ENCODE assay signal across 15 cellular contexts in the genomic region with DNA sequence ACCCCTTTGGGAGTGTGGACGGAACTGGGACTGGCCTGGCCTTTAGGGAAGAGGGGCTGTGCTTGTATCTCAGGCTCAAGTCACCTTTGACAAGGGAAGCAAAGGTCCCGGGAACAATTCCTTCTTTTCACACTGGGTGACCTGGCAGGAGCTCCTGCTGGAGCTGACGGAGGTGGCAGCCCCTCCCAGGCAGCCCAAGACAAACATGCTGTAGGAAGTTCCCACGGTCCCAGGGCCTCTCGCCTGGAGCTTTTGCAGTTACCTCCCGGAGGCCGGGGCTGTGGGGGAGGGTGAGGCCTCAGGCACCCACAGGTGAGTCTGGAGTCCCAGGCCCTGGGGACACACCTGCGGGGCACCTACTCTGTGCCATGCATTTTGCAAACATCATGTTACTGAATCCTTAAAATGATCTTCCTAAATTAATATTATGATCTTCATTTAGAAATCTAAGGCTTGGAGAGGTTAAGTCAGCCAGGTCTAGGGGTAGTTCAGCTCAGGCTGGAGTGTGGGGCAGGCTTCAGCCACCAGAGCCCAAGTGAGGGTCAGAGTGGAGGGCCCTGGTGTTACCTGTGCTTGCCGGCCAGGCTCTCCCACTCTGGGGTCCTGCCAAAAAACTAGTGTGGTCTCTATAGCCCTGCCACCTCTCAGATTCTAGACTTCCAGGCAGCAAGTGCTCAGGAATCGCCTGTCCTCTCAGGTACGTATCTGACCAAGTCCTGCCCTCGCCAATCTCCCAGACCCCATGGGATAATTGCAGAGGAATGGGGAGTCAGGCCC. TPM values are rescaled to one million over a fixed set of nuclear protein-coding genes. Genes with fewer than 3 reads are reported as not detected.
A peak's percentile ranks its signal among the peaks of the same experiment; 100 is the strongest.
DNase-seq lines count a peak whose midpoint lies in the region; ATAC-seq and TF ChIP-seq lines count a peak whose summit lies in the region.
"Had no signal": no experiment of that assay in that cellular context is flagged by ENCODE, and none has a peak within 500 bp of the region (broad histone marks: within the 10 kb centered on the region; RNA-seq: fewer than 3 reads in every experiment).

No MANE protein-coding gene starts in this region.

- peak; percentile 99 for TF ChIP-seq EP300 in Ishikawa (IDR thresholded peaks at IDR 0.05; ENCODE audit: borderline replicate concordance)
- TF ChIP-seq EP300 in ovary (IDR thresholded peaks at IDR 0.05), result no peak

- H3K36me3 ChIP-seq in ovary, result no peaks in the 10 kb centered on the region
- H3K36me3 ChIP-seq: esophagus muscularis mucosa, heart left ventricle, sigmoid colon had no signal

- H3K4me1 ChIP-seq in ovary (ENCODE audit: insufficient read depth), result no peaks in the 10 kb centered on the region
- H3K4me1 ChIP-seq: sigmoid colon had no signal

- no peaks in the 10 kb centered on the region for H3K27me3 ChIP-seq in ovary
- H3K27me3 ChIP-seq: heart left ventricle, sigmoid colon had no signal

- peaks cover 4% of the 10 kb centered on the region for H3K9me3 Mint-ChIP-seq in stimulated activated memory B cell treated with anti-CD40 and anti-IgM and Interleukin-4, amounts not matched to agents 10 μg/mL and 1 μg/mL and 100 μg/mL, for 72 hours
- H3K9me3 Mint-ChIP-seq: activated CD4-positive, alpha-beta memory T cell treated with anti-CD3 and anti-CD28 coated beads, Interleukin-2, amount 10 ng/mL, durations not matched to agents 7 days and 5 days; IgD-negative memory B cell had no signal

- peaks cover 14% of the 10 kb centered on the region for H3K27me3 Mint-ChIP-seq in stimulated activated memory B cell treated with anti-CD40 and anti-IgM and Interleukin-4, amounts not matched to agents 10 μg/mL and 1 μg/mL and 100 μg/mL, for 72 hours
- H3K27me3 Mint-ChIP-seq: IgD-negative memory B cell had no signal

- no peaks in the 10 kb centered on the region for H3K9me3 ChIP-seq in ovary
- H3K9me3 ChIP-seq: sigmoid colon, SK-N-SH had no signal

- intact Hi-C loops in ovary (cut with DNase I), result no loop called here

- TF ChIP-seq RAD21 in Ishikawa (IDR thresholded peaks at IDR 0.05; ENCODE audit: low read depth), result 0 out of 2 replicates have a peak, but pooled peaks have one; percentile 10

- no peak overlapping the region for H3K4me3 Mint-ChIP-seq in stimulated activated memory B cell treated with anti-CD40 and anti-IgM and Interleukin-4, amounts not matched to agents 10 μg/mL and 1 μg/mL and 100 μg/mL, for 72 hours
- H3K4me3 Mint-ChIP-seq: activated CD4-positive, alpha-beta memory T cell treated with anti-CD3 and anti-CD28 coated beads, Interleukin-2, amount 10 ng/mL, durations not matched to agents 7 days and 5 days had no signal

- peaks cover 17% of the 10 kb centered on the region for H3K4me1 Mint-ChIP-seq in stimulated activated memory B cell treated with anti-CD40 and anti-IgM and Interleukin-4, amounts not matched to agents 10 μg/mL and 1 μg/mL and 100 μg/mL, for 72 hours
- H3K4me1 Mint-ChIP-seq: activated CD4-positive, alpha-beta memory T cell treated with anti-CD3 and anti-CD28 coated beads, Interleukin-2, amount 10 ng/mL, durations not matched to agents 7 days and 5 days had no signal

- no peak for TF ChIP-seq POLR2A in ovary (IDR thresholded peaks at IDR 0.05)

- TF ChIP-seq CTCF in ovary (IDR thresholded peaks at IDR 0.05), result no peak

- H3K36me3 Mint-ChIP-seq in stimulated activated memory B cell treated with anti-CD40 and anti-IgM and Interleukin-4, amounts not matched to agents 10 μg/mL and 1 μg/mL and 100 μg/mL, for 72 hours, result no peaks in the 10 kb centered on the region
- H3K36me3 Mint-ChIP-seq: IgD-negative memory B cell had no signal

- peak; percentile 5 for ATAC-seq in left lobe of liver
- ATAC-seq in stimulated activated memory B cell treated with anti-CD40 and anti-IgM and Interleukin-4, amounts not matched to agents 10 μg/mL and 1 μg/mL and 100 μg/mL, for 72 hours, result no peak

- DNase-seq in astrocyte of the hippocampus (ENCODE audit: low read depth, low spot score) (peak; percentile 25), left lobe of liver (ENCODE audit: low spot score) (no peak), medulla oblongata (ENCODE audit: extremely low spot score) (no peak), ovary (no peak)
- DNase-seq in activated naive CD4-positive, alpha-beta T cell (lab: John Stamatoyannopoulos, UW), result no peak
- DNase-seq: activated CD4-positive, alpha-beta memory T cell treated with anti-CD3 and anti-CD28 coated beads, Interleukin-2, amount 10 ng/mL, durations not matched to agents 7 days and 5 days; amniotic stem cell; C1 segment of cervical spinal cord; sigmoid colon; SK-N-SH had no signal

- H3K27ac ChIP-seq in ovary, result no peak overlapping the region
- H3K27ac ChIP-seq: esophagus muscularis mucosa, sigmoid colon had no signal

- WGBS in ovary, 3 donors, result 60 to 63% (median 61%) methylated on average over 12 of the region's 12 CpGs

- peak overlapping the region; percentile 81 for H3K27ac Mint-ChIP-seq in stimulated activated memory B cell treated with anti-CD40 and anti-IgM and Interleukin-4, amounts not matched to agents 10 μg/mL and 1 μg/mL and 100 μg/mL, for 72 hours
- H3K27ac Mint-ChIP-seq: activated CD4-positive, alpha-beta memory T cell treated with anti-CD3 and anti-CD28 coated beads, Interleukin-2, amount 10 ng/mL, durations not matched to agents 7 days and 5 days had no signal

- H3K4me3 ChIP-seq in ovary, result no peak overlapping the region
- H3K4me3 ChIP-seq: esophagus muscularis mucosa, heart left ventricle, sigmoid colon had no signal

TF ChIP-seq in Ishikawa, 13 proteins besides CTCF, POLR2A, EP300 and RAD21:
- peak; percentile 33; the same call in 1 of the 2 replicates for TF ChIP-seq EGR1 (IDR thresholded peaks at IDR 0.05)
- TF ChIP-seq, protein P1, sequence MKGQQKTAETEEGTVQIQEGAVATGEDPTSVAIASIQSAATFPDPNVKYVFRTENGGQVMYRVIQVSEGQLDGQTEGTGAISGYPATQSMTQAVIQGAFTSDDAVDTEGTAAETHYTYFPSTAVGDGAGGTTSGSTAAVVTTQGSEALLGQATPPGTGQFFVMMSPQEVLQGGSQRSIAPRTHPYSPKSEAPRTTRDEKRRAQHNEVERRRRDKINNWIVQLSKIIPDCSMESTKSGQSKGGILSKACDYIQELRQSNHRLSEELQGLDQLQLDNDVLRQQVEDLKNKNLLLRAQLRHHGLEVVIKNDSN (IDR thresholded peaks at IDR 0.05), result no peak; the same call in 1 of the 2 replicates
- TF ChIP-seq ZBTB7A (IDR thresholded peaks at IDR 0.05; ENCODE audit: low read depth), result 0 out of 2 replicates have a peak, but pooled peaks have one; percentile 2
- peak; percentile 96 for TF ChIP-seq NFIC (IDR thresholded peaks at IDR 0.05)
- TF ChIP-seq, protein P2, sequence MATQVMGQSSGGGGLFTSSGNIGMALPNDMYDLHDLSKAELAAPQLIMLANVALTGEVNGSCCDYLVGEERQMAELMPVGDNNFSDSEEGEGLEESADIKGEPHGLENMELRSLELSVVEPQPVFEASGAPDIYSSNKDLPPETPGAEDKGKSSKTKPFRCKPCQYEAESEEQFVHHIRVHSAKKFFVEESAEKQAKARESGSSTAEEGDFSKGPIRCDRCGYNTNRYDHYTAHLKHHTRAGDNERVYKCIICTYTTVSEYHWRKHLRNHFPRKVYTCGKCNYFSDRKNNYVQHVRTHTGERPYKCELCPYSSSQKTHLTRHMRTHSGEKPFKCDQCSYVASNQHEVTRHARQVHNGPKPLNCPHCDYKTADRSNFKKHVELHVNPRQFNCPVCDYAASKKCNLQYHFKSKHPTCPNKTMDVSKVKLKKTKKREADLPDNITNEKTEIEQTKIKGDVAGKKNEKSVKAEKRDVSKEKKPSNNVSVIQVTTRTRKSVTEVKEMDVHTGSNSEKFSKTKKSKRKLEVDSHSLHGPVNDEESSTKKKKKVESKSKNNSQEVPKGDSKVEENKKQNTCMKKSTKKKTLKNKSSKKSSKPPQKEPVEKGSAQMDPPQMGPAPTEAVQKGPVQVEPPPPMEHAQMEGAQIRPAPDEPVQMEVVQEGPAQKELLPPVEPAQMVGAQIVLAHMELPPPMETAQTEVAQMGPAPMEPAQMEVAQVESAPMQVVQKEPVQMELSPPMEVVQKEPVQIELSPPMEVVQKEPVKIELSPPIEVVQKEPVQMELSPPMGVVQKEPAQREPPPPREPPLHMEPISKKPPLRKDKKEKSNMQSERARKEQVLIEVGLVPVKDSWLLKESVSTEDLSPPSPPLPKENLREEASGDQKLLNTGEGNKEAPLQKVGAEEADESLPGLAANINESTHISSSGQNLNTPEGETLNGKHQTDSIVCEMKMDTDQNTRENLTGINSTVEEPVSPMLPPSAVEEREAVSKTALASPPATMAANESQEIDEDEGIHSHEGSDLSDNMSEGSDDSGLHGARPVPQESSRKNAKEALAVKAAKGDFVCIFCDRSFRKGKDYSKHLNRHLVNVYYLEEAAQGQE (IDR thresholded peaks at IDR 0.05; ENCODE audit: low read depth), result no peak
- peak; percentile 99 for TF ChIP-seq TCF12 (IDR thresholded peaks at IDR 0.05; ENCODE audit: low read depth)
- TF ChIP-seq, protein P3, sequence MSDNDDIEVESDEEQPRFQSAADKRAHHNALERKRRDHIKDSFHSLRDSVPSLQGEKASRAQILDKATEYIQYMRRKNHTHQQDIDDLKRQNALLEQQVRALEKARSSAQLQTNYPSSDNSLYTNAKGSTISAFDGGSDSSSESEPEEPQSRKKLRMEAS (IDR thresholded peaks at IDR 0.05), result peak; percentile 62
- no peak for TF ChIP-seq CREB1 (IDR thresholded peaks at IDR 0.05; ENCODE audit: low read depth)
- TF ChIP-seq TEAD4 (IDR thresholded peaks at IDR 0.05), result peak; percentile 91
- 0 out of 2 replicates have a peak, but pooled peaks have one; percentile 35 for TF ChIP-seq TAF1 (IDR thresholded peaks at IDR 0.05; ENCODE audit: low read depth)
- TF ChIP-seq FOXM1 (IDR thresholded peaks at IDR 0.05; ENCODE audit: borderline replicate concordance, low read depth), result peak; percentile 98
- peak; percentile 41; the same call in 1 of the 2 replicates for TF ChIP-seq CEBPB (IDR thresholded peaks at IDR 0.05)
- TF ChIP-seq YY1 (IDR thresholded peaks at IDR 0.05; ENCODE audit: low read depth), result no peak; the same call in 1 of the 2 replicates

RNA-seq across cellular contexts. Expression of gene MYEOV, which starts 15.7 kb away (rescaled TPM):
- 0.78 TPM for total RNA-seq in left lobe of liver
- under 1 TPM in 5 of 7 donors, not detected in 2; 0.12 to 0.79 (median 0.66) TPM for total RNA-seq in ovary
- under 1 TPM in 1 of 2 donors, not detected in 1; 0.21 TPM for polyA plus RNA-seq in ovary
- total RNA-seq: activated CD4-positive, alpha-beta memory T cell treated with anti-CD3 and anti-CD28 coated beads, Interleukin-2, amount 10 ng/mL, durations not matched to agents 7 days and 5 days; esophagus muscularis mucosa; sigmoid colon had no signal
